19 cellular contexts compared by ENCODE assay signal in the genomic region with DNA sequence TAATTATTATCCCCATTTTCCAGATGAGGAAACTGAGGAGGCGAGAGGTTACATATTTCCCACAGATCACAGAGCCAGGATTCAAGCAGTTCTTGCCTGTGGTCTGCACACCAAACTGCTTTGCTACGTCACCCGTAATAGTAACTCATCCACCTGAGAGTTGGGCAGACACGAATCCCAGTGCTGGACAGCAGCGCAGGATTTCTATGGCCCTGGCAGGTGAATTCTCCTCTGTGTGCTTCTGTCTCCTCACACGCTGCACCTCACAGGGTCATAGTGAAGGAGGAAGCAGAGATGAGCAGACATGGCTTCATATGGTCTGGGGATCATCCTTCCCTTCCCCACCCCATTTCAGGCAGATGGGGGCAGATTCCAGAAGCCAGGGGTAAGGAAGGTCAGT.
"Had no signal": no experiment of that assay in that cellular context is flagged by ENCODE, and none has a peak within 500 bp of the region (broad histone marks: within the 10 kb centered on the region; RNA-seq: fewer than 3 reads in every experiment).

No MANE protein-coding gene starts in this region.

- H3K9me3 ChIP-seq: lower lobe of right lung, spleen, thyroid gland, uterus had no signal

- H3K4me3 Mint-ChIP-seq: activated B cell treated with CpG ODN at 0.5 μM for 24 hours; activated CD8-positive, alpha-beta T cell treated with anti-CD3 and anti-CD28 coated beads for 36 hours; activated naive CD4-positive, alpha-beta T cell treated with anti-CD3 and anti-CD28 coated beads for 36 hours; activated T-cell treated with anti-CD3 and anti-CD28 coated beads, Interleukin-2, amount 50 U/mL, for 24 hours; brain; natural killer cell treated with Interleukin-12 subunit alpha and Interleukin-12 subunit beta and Interleukin-15 and Interleukin-18, amount 100 ng/mL, for 72 hours had no signal

- H3K4me3 ChIP-seq: lower lobe of right lung, spleen, thyroid gland, uterus had no signal

- H3K4me1 ChIP-seq: foreskin keratinocyte, thyroid gland, uterus had no signal

- ATAC-seq: activated CD8-positive, alpha-beta T cell treated with anti-CD3 and anti-CD28 coated beads for 36 hours; foreskin keratinocyte; natural killer cell treated with Interleukin-12 subunit alpha and Interleukin-12 subunit beta and Interleukin-15 and Interleukin-18, amount 100 ng/mL, for 72 hours had no signal

- H3K27me3 ChIP-seq: thyroid gland, uterus had no signal

- H3K36me3 Mint-ChIP-seq: brain; natural killer cell treated with Interleukin-12 subunit alpha and Interleukin-12 subunit beta and Interleukin-15 and Interleukin-18, amount 100 ng/mL, for 72 hours had no signal

- H3K27ac Mint-ChIP-seq: activated B cell treated with CpG ODN at 0.5 μM for 24 hours; activated CD8-positive, alpha-beta T cell treated with anti-CD3 and anti-CD28 coated beads for 36 hours; activated naive CD4-positive, alpha-beta T cell treated with anti-CD3 and anti-CD28 coated beads for 36 hours; activated T-cell treated with anti-CD3 and anti-CD28 coated beads, Interleukin-2, amount 50 U/mL, for 24 hours; activated T-helper 2 cell treated with anti-CD3 and anti-CD28 coated beads, Interferon-gamma antibody, Interleukin-2, Interleukin-4, amounts not matched to agents 10 μg/mL and 5 μg/mL and 100 μg/mL, durations not matched to agents 14 hours and 24 hours and 36 hours; natural killer cell treated with Interleukin-12 subunit alpha and Interleukin-12 subunit beta and Interleukin-15 and Interleukin-18, amount 100 ng/mL, for 72 hours had no signal

- H3K27ac ChIP-seq: foreskin keratinocyte, lower lobe of right lung, spleen, thyroid gland, uterus had no signal

- DNase-seq: activated B cell treated with CpG ODN at 0.5 μM for 24 hours; activated CD4-positive, alpha-beta T cell treated with anti-CD3 and anti-CD28 coated beads for 4 hours; activated CD8-positive, alpha-beta T cell treated with anti-CD3 and anti-CD28 coated beads for 36 hours; activated naive CD4-positive, alpha-beta T cell treated with anti-CD3 and anti-CD28 coated beads for 36 hours; activated T-cell treated with anti-CD3 and anti-CD28 coated beads, Interleukin-2, amount 50 U/mL, for 24 hours; caudate nucleus; foreskin keratinocyte; lower lobe of right lung; nucleus accumbens; spleen; stimulated activated CD8-positive, alpha-beta memory T cell treated with anti-CD3 and anti-CD28 coated beads, Interleukin-4, amount 100 ng/mL, for 48 hours; stimulated activated naive CD4-positive, alpha-beta T cell; thyroid gland; uterus had no signal

- H3K9me3 Mint-ChIP-seq: activated B cell treated with CpG ODN at 0.5 μM for 24 hours; activated CD8-positive, alpha-beta T cell treated with anti-CD3 and anti-CD28 coated beads for 36 hours; activated naive CD4-positive, alpha-beta T cell treated with anti-CD3 and anti-CD28 coated beads for 36 hours; activated T-cell treated with anti-CD3 and anti-CD28 coated beads, Interleukin-2, amount 50 U/mL, for 24 hours; activated T-helper 2 cell treated with anti-CD3 and anti-CD28 coated beads, Interferon-gamma antibody, Interleukin-2, Interleukin-4, amounts not matched to agents 10 μg/mL and 5 μg/mL and 100 μg/mL, durations not matched to agents 14 hours and 24 hours and 36 hours; natural killer cell treated with Interleukin-12 subunit alpha and Interleukin-12 subunit beta and Interleukin-15 and Interleukin-18, amount 100 ng/mL, for 72 hours had no signal

- H3K27me3 Mint-ChIP-seq: activated T-cell treated with anti-CD3 and anti-CD28 coated beads, Interleukin-2, amount 50 U/mL, for 24 hours had no signal

- FAIRE-seq: colon, keratinocyte had no signal

- H3K36me3 ChIP-seq: lower lobe of right lung, spleen, thyroid gland, uterus had no signal
